Comparison of ENCODE assay signal across 9 cellular contexts in genomic region chr7:100539436-100540006, GRCh38. TPM values are rescaled to one million over a fixed set of nuclear protein-coding genes. Genes with fewer than 3 reads are reported as not detected.
DNase-seq lines count a peak whose midpoint lies in the region; ATAC-seq and TF ChIP-seq lines count a peak whose summit lies in the region.
"Had no signal": no experiment of that assay in that cellular context is flagged by ENCODE, and none has a peak within 500 bp of the region (broad histone marks: within the 10 kb centered on the region; RNA-seq: fewer than 3 reads in every experiment).

No MANE protein-coding gene starts in this region.

- ATAC-seq in CD4-positive, CD25-positive, alpha-beta regulatory T cell (ENCODE audit: low read depth in 2 of 2), result no peak
- ATAC-seq in GM18870 (IDR thresholded peaks at IDR 0.05; ENCODE audit: unreplicated experiment), result no peak
- ATAC-seq in HG03432 (IDR thresholded peaks at IDR 0.05; ENCODE audit: unreplicated experiment), result no peak

- H3K9me3 ChIP-seq in CD4-positive, CD25-positive, alpha-beta regulatory T cell (ENCODE audit: control insufficient read depth in 2 of 2, low read length in 2 of 2), result no peaks in the 10 kb centered on the region
- no peaks in the 10 kb centered on the region for H3K9me3 ChIP-seq in MM.1S (replicated peaks; ENCODE audit: insufficient read depth, low read length)
- no peaks in the 10 kb centered on the region for H3K9me3 ChIP-seq in duodenal mucosa (ENCODE audit: control insufficient read depth in 1 of 2, low read length in 2 of 2)

- peak overlapping the region; percentile 74 for H3K27ac ChIP-seq in CD4-positive, CD25-positive, alpha-beta regulatory T cell (ENCODE audit: insufficient read depth, low read length, poor library complexity, severe bottlenecking)
- no peak overlapping the region for H3K27ac ChIP-seq in MM.1S (ENCODE audit: low read length)
- H3K27ac ChIP-seq in duodenal mucosa (ENCODE audit: low read depth, low read length), result peak overlapping the region; percentile 73

- peak overlapping the region; percentile 80 for H3K4me2 ChIP-seq in MM.1S (ENCODE audit: low read depth, low read length)

- H3K9ac ChIP-seq in MM.1S (ENCODE audit: low read length), result peak overlapping the region; percentile 55; the same call in 1 of the 2 replicates
- peak overlapping the region; percentile 66 for H3K9ac ChIP-seq in duodenal mucosa (ENCODE audit: low read depth in 1 of 2, low read length in 2 of 2)

- DNase-seq in CD4-positive, CD25-positive, alpha-beta regulatory T cell, result no peak
- DNase-seq in MM.1S, result no peak
- DNase-seq in nephron progenitor cell, result no peak
- no peak for DNase-seq in T-helper 9 cell
- DNase-seq in inferior parietal cortex (ENCODE audit: extremely low spot score), result no peak

- peak overlapping the region in 2 of 3 donors; percentile 88 to 90 for H3K27ac Mint-ChIP-seq in CD4-positive, CD25-positive, alpha-beta regulatory T cell
- no peak overlapping the region for H3K27ac Mint-ChIP-seq in nephron progenitor cell

- TF ChIP-seq CTCF in MM.1S (IDR thresholded peaks at IDR 0.05; ENCODE audit: low read length) (no peak), nephron progenitor cell (IDR thresholded peaks at IDR 0.05) (no peak)

- H3K27me3 ChIP-seq in CD4-positive, CD25-positive, alpha-beta regulatory T cell (ENCODE audit: control insufficient read depth, insufficient read depth, low read length), result no peaks in the 10 kb centered on the region
- H3K27me3 ChIP-seq in MM.1S (replicated peaks; ENCODE audit: insufficient read depth, low read length) (no peaks in the 10 kb centered on the region), duodenal mucosa (ENCODE audit: control insufficient read depth in 1 of 2, insufficient read depth in 2 of 2, low read length in 2 of 2) (no peaks in the 10 kb centered on the region)

- no peaks in the 10 kb centered on the region for H3K9me2 ChIP-seq in MM.1S (replicated peaks; ENCODE audit: insufficient read depth, low read length)

- peaks cover 49% of the 10 kb centered on the region for H3K4me1 ChIP-seq in CD4-positive, CD25-positive, alpha-beta regulatory T cell (ENCODE audit: control insufficient read depth, insufficient read depth, low read length, poor library complexity, severe bottlenecking)
- H3K4me1 ChIP-seq in MM.1S (ENCODE audit: low read length) (peaks cover 4% of the 10 kb centered on the region; the same call in 1 of the 2 replicates), duodenal mucosa (ENCODE audit: control insufficient read depth in 1 of 2, insufficient read depth in 2 of 2, low read length in 2 of 2) (peaks cover 33 to 46% of the 10 kb centered on the region in 2 donors)

- peaks cover 5% of the 10 kb centered on the region for H3F3A ChIP-seq in MM.1S (ENCODE audit: insufficient read depth, low read length)

- H3K9me3 Mint-ChIP-seq in CD4-positive, CD25-positive, alpha-beta regulatory T cell, result no peaks in the 10 kb centered on the region
- H3K9me3 Mint-ChIP-seq in nephron progenitor cell, result no peaks in the 10 kb centered on the region

- H3K79me2 ChIP-seq in MM.1S (ENCODE audit: low read length), result 0 out of 2 replicates have a peak, but pooled peaks cover 5% of the 10 kb centered on the region

- peaks cover 28 to 58% (median 43%) of the 10 kb centered on the region in 4 donors for H3K4me1 Mint-ChIP-seq in CD4-positive, CD25-positive, alpha-beta regulatory T cell
- H3K4me1 Mint-ChIP-seq in nephron progenitor cell, result peaks cover 46% of the 10 kb centered on the region

- peak overlapping the region; percentile 92 for H3K4me3 ChIP-seq in CD4-positive, CD25-positive, alpha-beta regulatory T cell (ENCODE audit: low read depth, low read length)
- H3K4me3 ChIP-seq in MM.1S (ENCODE audit: low read length), result peak overlapping the region; percentile 77
- H3K4me3 ChIP-seq in duodenal mucosa (ENCODE audit: low read depth in 1 of 2, low read length in 2 of 2), result peak overlapping the region; percentile 82 to 92

- peak overlapping the region; percentile 84 for H2AFZ ChIP-seq in MM.1S (ENCODE audit: low read length)

- H3K36me3 Mint-ChIP-seq in CD4-positive, CD25-positive, alpha-beta regulatory T cell, result peaks cover 4% of the 10 kb centered on the region
- peaks cover 5% of the 10 kb centered on the region for H3K36me3 Mint-ChIP-seq in nephron progenitor cell (ENCODE audit: low read depth)

- H3K4me3 Mint-ChIP-seq in CD4-positive, CD25-positive, alpha-beta regulatory T cell, result peak overlapping the region; percentile 93 to 100 (median 98)
- H3K4me3 Mint-ChIP-seq in nephron progenitor cell, result peak overlapping the region; percentile 77

- H3K27me3 Mint-ChIP-seq in CD4-positive, CD25-positive, alpha-beta regulatory T cell, result no peaks in the 10 kb centered on the region
- H3K27me3 Mint-ChIP-seq in nephron progenitor cell (ENCODE audit: low read depth, poor library complexity), result peaks cover 39% of the 10 kb centered on the region

- no peaks in the 10 kb centered on the region for H3K36me3 ChIP-seq in CD4-positive, CD25-positive, alpha-beta regulatory T cell (ENCODE audit: control insufficient read depth, insufficient read depth, low read length)
- H3K36me3 ChIP-seq in MM.1S (replicated peaks; ENCODE audit: insufficient read depth, low read length) (no peaks in the 10 kb centered on the region), duodenal mucosa (ENCODE audit: control insufficient read depth in 1 of 2, insufficient read depth in 2 of 2, low read length in 2 of 2) (no peaks in the 10 kb centered on the region)

- no peaks in the 10 kb centered on the region for H4K20me1 ChIP-seq in MM.1S (ENCODE audit: insufficient read depth, low read length)

RNA-seq across cellular contexts. Expression of gene AGFG2, which starts 0.5 kb away (rescaled TPM):
- total RNA-seq in CD4-positive, CD25-positive, alpha-beta regulatory T cell, result 40.8 TPM
- polyA plus RNA-seq in CD4-positive, CD25-positive, alpha-beta regulatory T cell, result 10 to 100 TPM; 11.7 to 21.6 (median 16.0) TPM

RNA-seq across cellular contexts. Expression of gene SAP25, which starts 34.2 kb away (rescaled TPM):
- 47.4 TPM for total RNA-seq in CD4-positive, CD25-positive, alpha-beta regulatory T cell
- polyA plus RNA-seq in CD4-positive, CD25-positive, alpha-beta regulatory T cell, result under 1 TPM in 1 of 4 donors, not detected in 3; 0.47 TPM
- total RNA-seq: pulmonary artery endothelial cell had no signal

RNA-seq across cellular contexts. Expression of gene LRCH4, which starts 46.4 kb away (rescaled TPM):
- 350 TPM for total RNA-seq in CD4-positive, CD25-positive, alpha-beta regulatory T cell
- 100 to 1,000 TPM; 115 to 136 (median 126) TPM for polyA plus RNA-seq in CD4-positive, CD25-positive, alpha-beta regulatory T cell

RNA-seq across cellular contexts. Expression of gene FBXO24, which starts 46.6 kb away (rescaled TPM):
- not detected for total RNA-seq in CD4-positive, CD25-positive, alpha-beta regulatory T cell
- under 1 TPM in 3 of 4 donors, not detected in 1; 0.21 to 0.26 (median 0.22) TPM for polyA plus RNA-seq in CD4-positive, CD25-positive, alpha-beta regulatory T cell

RNA-seq across cellular contexts. Expression of gene NYAP1, which starts 55.8 kb away (rescaled TPM):
- total RNA-seq in CD4-positive, CD25-positive, alpha-beta regulatory T cell, result 0.89 TPM
- polyA plus RNA-seq in CD4-positive, CD25-positive, alpha-beta regulatory T cell, result not detected
